Comparison of ENCODE assay signal across 9 cellular contexts in genomic region chr12:94616217-94616729, GRCh38. TPM values are rescaled to one million over a fixed set of nuclear protein-coding genes. Genes with fewer than 3 reads are reported as not detected.
DNase-seq lines count a peak whose midpoint lies in the region; ATAC-seq and TF ChIP-seq lines count a peak whose summit lies in the region.
"Had no signal": no experiment of that assay in that cellular context is flagged by ENCODE, and none has a peak within 500 bp of the region (broad histone marks: within the 10 kb centered on the region; RNA-seq: fewer than 3 reads in every experiment).

No MANE protein-coding gene starts in this region.

- TF ChIP-seq POLR2A in esophagus muscularis mucosa (IDR thresholded peaks at IDR 0.05; ENCODE audit: low read depth), result no peak

- H3K27me3 ChIP-seq in esophagus muscularis mucosa, result no peaks in the 10 kb centered on the region
- H3K27me3 ChIP-seq in upper lobe of right lung, result no peaks in the 10 kb centered on the region

- H3K27ac ChIP-seq in esophagus muscularis mucosa (replicated peaks in 1 of 4), result peak overlapping the region; percentile 14 to 45 (median 32)
- no peak overlapping the region for H3K27ac ChIP-seq in upper lobe of right lung

- 82% methylated on average over 11 of the region's 11 CpGs for WGBS in esophagus muscularis mucosa

- TF ChIP-seq CTCF in esophagus muscularis mucosa (IDR thresholded peaks at IDR 0.05) (no peak), mucosa of descending colon (IDR thresholded peaks at IDR 0.05) (no peak), upper lobe of right lung (IDR thresholded peaks at IDR 0.05) (no peak)

- H3K9me3 Mint-ChIP-seq in activated T-cell treated with anti-CD3 and anti-CD28 coated beads, Interleukin-2, amount 50 U/mL, for 4 hours, result no peaks in the 10 kb centered on the region

- H3K4me3 ChIP-seq in esophagus muscularis mucosa, result peak overlapping the region; percentile 1 to 34 (median 22)
- H3K4me3 ChIP-seq in mucosa of descending colon, result no peak overlapping the region
- H3K4me3 ChIP-seq in upper lobe of right lung, result no peak overlapping the region

- ATAC-seq in mucosa of descending colon (peak; percentile 83), upper lobe of right lung (peak; percentile 44)
- ATAC-seq in activated T-cell treated with anti-CD3 and anti-CD28 coated beads, Interleukin-2, amount 50 U/mL, for 4 hours, result no peak

- H3K36me3 ChIP-seq in esophagus muscularis mucosa, result no peaks in the 10 kb centered on the region
- no peaks in the 10 kb centered on the region for H3K36me3 ChIP-seq in mucosa of descending colon (ENCODE audit: low read depth)
- no peaks in the 10 kb centered on the region for H3K36me3 ChIP-seq in upper lobe of right lung

- H3K9me3 ChIP-seq in esophagus muscularis mucosa, result no peaks in the 10 kb centered on the region
- H3K9me3 ChIP-seq in mucosa of descending colon, result no peaks in the 10 kb centered on the region
- H3K9me3 ChIP-seq in upper lobe of right lung, result no peaks in the 10 kb centered on the region

- no peak overlapping the region for H3K4me3 Mint-ChIP-seq in activated T-cell treated with anti-CD3 and anti-CD28 coated beads, Interleukin-2, amount 50 U/mL, for 4 hours

- no peaks in the 10 kb centered on the region for H3K27me3 Mint-ChIP-seq in activated T-cell treated with anti-CD3 and anti-CD28 coated beads, Interleukin-2, amount 50 U/mL, for 4 hours (ENCODE audit: low read depth)

- H3K4me1 ChIP-seq in esophagus muscularis mucosa, result peaks cover 16 to 40% (median 36%) of the 10 kb centered on the region in 4 donors
- H3K4me1 ChIP-seq in mucosa of descending colon (ENCODE audit: low read depth), result peaks cover 26% of the 10 kb centered on the region
- peaks cover 9% of the 10 kb centered on the region for H3K4me1 ChIP-seq in upper lobe of right lung

- no peaks in the 10 kb centered on the region for H3K36me3 Mint-ChIP-seq in activated T-cell treated with anti-CD3 and anti-CD28 coated beads, Interleukin-2, amount 50 U/mL, for 4 hours (ENCODE audit: insufficient read depth)

- intact Hi-C loops in esophagus muscularis mucosa (cut with DNase I) (no loop called here), mucosa of descending colon (cut with DNase I, micrococcal nuclease) (no loop called here), upper lobe of right lung (cut with DNase I) (no loop called here)

- no peak for TF ChIP-seq EP300 in esophagus muscularis mucosa (IDR thresholded peaks at IDR 0.05)

- H3K4me1 Mint-ChIP-seq in activated T-cell treated with anti-CD3 and anti-CD28 coated beads, Interleukin-2, amount 50 U/mL, for 4 hours (ENCODE audit: low read depth), result peaks cover 12% of the 10 kb centered on the region

- peak; percentile 41 for DNase-seq in NCI-H2227 (lab: John Stamatoyannopoulos, UW; ENCODE audit: unreplicated experiment)
- DNase-seq in NCI-H2227 treated with DMSO at 0.1 percent for 48 hours (lab: John Stamatoyannopoulos, UW), result no peak
- no peak for DNase-seq in esophagus muscularis mucosa (ENCODE audit: extremely low spot score)
- peak; percentile 66 to 70 (median 66) for DNase-seq in mucosa of descending colon
- DNase-seq in upper lobe of right lung, result no peak
- DNase-seq in amniotic stem cell (lab: John Stamatoyannopoulos, UW), result no peak
- DNase-seq in stimulated activated CD8-positive, alpha-beta memory T cell treated with anti-CD3 and anti-CD28 coated beads, Interleukin-4, amount 100 ng/mL, for 48 hours, result no peak
- DNase-seq in activated T-cell treated with anti-CD3 and anti-CD28 coated beads, Interleukin-2, amount 50 U/mL, for 4 hours, result no peak
- DNase-seq: activated CD4-positive, alpha-beta T cell treated with anti-CD3 and anti-CD28 coated beads, Interleukin-2, amount 50 U/mL, for 1 hour had no signal

RNA-seq across cellular contexts. Expression of gene TMCC3, which starts 34.1 kb away (rescaled TPM):
- 10 to 100 TPM; 17.0 to 30.5 (median 19.5) TPM for total RNA-seq in esophagus muscularis mucosa
- 10 to 100 TPM; 40.8 to 97.2 (median 92.0) TPM for total RNA-seq in mucosa of descending colon
- 11.3 TPM for total RNA-seq in upper lobe of right lung
- under 1 TPM; 0.10 to 0.21 (median 0.11) TPM for total RNA-seq in activated T-cell treated with anti-CD3 and anti-CD28 coated beads, Interleukin-2, amount 50 U/mL, for 4 hours

Comparison
In these comparisons a context has a peak if more than half of its experiments do, and no peak if none do; other contexts are left out.
1. DNase-seq: peak in NCI-H2227 (single experiment) and mucosa of descending colon (3 of 3); none in NCI-H2227 treated with DMSO at 0.1 percent for 48 hours (single experiment), esophagus muscularis mucosa (single experiment), upper lobe of right lung (single experiment), amniotic stem cell (single experiment), stimulated activated CD8-positive, alpha-beta memory T cell treated with anti-CD3 and anti-CD28 coated beads, Interleukin-4, amount 100 ng/mL, for 48 hours (single experiment) and activated T-cell treated with anti-CD3 and anti-CD28 coated beads, Interleukin-2, amount 50 U/mL, for 4 hours (single experiment).
2. H3K4me3 ChIP-seq: peak in esophagus muscularis mucosa (4 of 4); none in mucosa of descending colon (single experiment) and upper lobe of right lung (single experiment).
3. ATAC-seq: peak in mucosa of descending colon (single experiment) and upper lobe of right lung (single experiment); none in activated T-cell treated with anti-CD3 and anti-CD28 coated beads, Interleukin-2, amount 50 U/mL, for 4 hours (0 of 2).
4. RNA of gene TMCC3, which starts 34.1 kb away (total RNA-seq): 40.8 to 97.2 TPM in mucosa of descending colon, 17.0 to 30.5 TPM in esophagus muscularis mucosa and 11.3 TPM in upper lobe of right lung (single experiment); 0.10 to 0.21 TPM in activated T-cell treated with anti-CD3 and anti-CD28 coated beads, Interleukin-2, amount 50 U/mL, for 4 hours; every median in the first group is over 10 times any median in the second.